In the genomic region with DNA sequence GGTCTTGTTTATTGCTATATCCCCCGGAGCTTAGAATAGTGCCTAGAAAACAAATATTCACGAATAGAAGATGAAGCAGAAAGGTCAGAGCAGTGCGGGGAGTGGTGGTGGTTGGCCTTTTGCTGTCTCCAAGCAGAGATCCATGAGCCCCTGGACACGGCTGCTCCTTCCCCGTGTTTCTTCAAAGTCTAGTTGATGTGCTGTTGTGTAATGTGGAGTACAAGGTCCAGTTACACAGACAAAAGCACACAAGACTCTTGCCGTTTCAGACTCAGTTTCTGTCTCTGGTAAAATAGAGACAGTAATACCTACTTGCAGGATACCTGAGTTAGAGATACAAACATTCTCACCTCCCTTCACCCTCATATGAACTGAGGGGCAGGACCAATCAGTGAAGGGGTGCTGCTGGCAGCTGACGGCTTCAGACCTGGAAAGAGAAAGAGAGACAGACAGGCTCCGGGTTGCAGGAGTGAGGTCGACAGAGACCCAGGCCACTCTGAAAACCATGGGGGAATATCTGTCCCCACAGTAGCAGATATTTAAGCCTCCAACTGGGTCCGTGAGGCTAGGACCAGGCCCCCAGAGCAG, we compare ENCODE assay signal across 18 cellular contexts. TPM values are rescaled to one million over a fixed set of nuclear protein-coding genes. Genes with fewer than 3 reads are reported as not detected.
DNase-seq lines count a peak whose midpoint lies in the region; ATAC-seq and TF ChIP-seq lines count a peak whose summit lies in the region.
"Had no signal": no experiment of that assay in that cellular context is flagged by ENCODE, and none has a peak within 500 bp of the region (broad histone marks: within the 10 kb centered on the region; RNA-seq: fewer than 3 reads in every experiment).

No MANE protein-coding gene starts in this region.

- H3K4me3 Mint-ChIP-seq in nephron progenitor cell: no peak overlapping the region
- H3K4me3 Mint-ChIP-seq in activated CD4-positive, alpha-beta T cell treated with anti-CD3 and anti-CD28 coated beads for 36 hours: no peak overlapping the region

- H3K27ac Mint-ChIP-seq in nephron progenitor cell: peak overlapping the region; percentile 37
- no peak overlapping the region for H3K27ac Mint-ChIP-seq in activated CD4-positive, alpha-beta T cell treated with anti-CD3 and anti-CD28 coated beads for 36 hours

- H3K27me3 ChIP-seq in foreskin keratinocyte: no peaks in the 10 kb centered on the region
- H3K27me3 ChIP-seq in dorsolateral prefrontal cortex: peaks cover 0 to 11% (median 0%) of the 10 kb centered on the region in 45 donors
- H3K27me3 ChIP-seq: MG63 had no signal

- H3K9me3 Mint-ChIP-seq in nephron progenitor cell: no peaks in the 10 kb centered on the region
- no peaks in the 10 kb centered on the region for H3K9me3 Mint-ChIP-seq in activated CD4-positive, alpha-beta T cell treated with anti-CD3 and anti-CD28 coated beads for 36 hours (ENCODE audit: low read depth)

- POLR2A ChIA-PET in activated CD4-positive, alpha-beta T cell treated with anti-CD3 and anti-CD28 coated beads for 36 hours (lab: Charles Lee): no interaction called here

- peaks cover 6% of the 10 kb centered on the region for H3K27me3 Mint-ChIP-seq in nephron progenitor cell (ENCODE audit: low read depth, poor library complexity)
- peaks cover 10% of the 10 kb centered on the region for H3K27me3 Mint-ChIP-seq in activated CD4-positive, alpha-beta T cell treated with anti-CD3 and anti-CD28 coated beads for 36 hours

- H3K4me1 Mint-ChIP-seq in nephron progenitor cell: peaks cover 34% of the 10 kb centered on the region
- H3K4me1 Mint-ChIP-seq in activated CD4-positive, alpha-beta T cell treated with anti-CD3 and anti-CD28 coated beads for 36 hours: no peaks in the 10 kb centered on the region

- H3K27ac ChIP-seq in foreskin keratinocyte (no peak overlapping the region), dorsolateral prefrontal cortex (no peak overlapping the region)
- H3K27ac ChIP-seq: SJSA1 had no signal

- CTCF ChIA-PET in activated CD4-positive, alpha-beta T cell treated with anti-CD3 and anti-CD28 coated beads for 36 hours (lab: Charles Lee): interaction anchor here (1.1 kb wide), 1 partner anchor 148 kb away, joined by 3 read pairs; no protein-coding TSS in a partner anchor

- H3K4me1 ChIP-seq in foreskin keratinocyte: peaks cover 8% of the 10 kb centered on the region
- H3K4me1 ChIP-seq: SJSA1 had no signal

- no peaks in the 10 kb centered on the region for H3K36me3 Mint-ChIP-seq in nephron progenitor cell (ENCODE audit: low read depth)
- H3K36me3 Mint-ChIP-seq in activated CD4-positive, alpha-beta T cell treated with anti-CD3 and anti-CD28 coated beads for 36 hours (ENCODE audit: low read depth): no peaks in the 10 kb centered on the region

- no peak overlapping the region for H3K4me3 ChIP-seq in dorsolateral prefrontal cortex
- H3K4me3 ChIP-seq: K562, MG63, SJSA1 had no signal

- TF ChIP-seq CTCF in nephron progenitor cell (IDR thresholded peaks at IDR 0.05) (no peak), foreskin keratinocyte (conservative IDR thresholded peaks at IDR 0.05) (no peak), dorsolateral prefrontal cortex (IDR thresholded peaks at IDR 0.05 in 54 of 56, conservative IDR thresholded peaks at IDR 0.05 in 2 of 56; ENCODE audit: low read depth in 1 of 56, partially characterized antibody in 56 of 56) (no peak)

- peak; percentile 39 for DNase-seq in HuH-7 (ENCODE audit: low spot score)
- DNase-seq in left lobe of liver (ENCODE audit: low spot score): no peak
- no peak for DNase-seq in nephron progenitor cell
- peak; percentile 38 for DNase-seq in renal cortical epithelial cell (ENCODE audit: low read depth)
- DNase-seq in foreskin keratinocyte: no peak
- no peak for DNase-seq in dorsolateral prefrontal cortex
- DNase-seq in activated CD4-positive, alpha-beta T cell treated with anti-CD3 and anti-CD28 coated beads for 36 hours: no peak
- DNase-seq: MG63, NCI-H1417, NCI-H1694 treated with DMSO at 0.1 percent for 48 hours, NCI-H2081 treated with DMSO at 0.1 percent for 48 hours, NCI-H2171 treated with DMSO at 0.1 percent for 48 hours, NCI-H526 had no signal

- intact Hi-C loops in dorsolateral prefrontal cortex (cut with DNase I): no loop called here
- intact Hi-C loops in activated CD4-positive, alpha-beta T cell treated with anti-CD3 and anti-CD28 coated beads for 36 hours (cut with DNase I, micrococcal nuclease): no loop called here

- ATAC-seq in left lobe of liver (peak; percentile 59), foreskin keratinocyte (no peak)
- no peak for ATAC-seq in activated CD4-positive, alpha-beta T cell treated with anti-CD3 and anti-CD28 coated beads for 36 hours
- ATAC-seq: K562, Right ventricle myocardium inferior had no signal

RNA-seq across cellular contexts. Expression of gene RASSF10, which starts 56.2 kb away (rescaled TPM):
- not detected for total RNA-seq in left lobe of liver
- 2.6 and 13.2 TPM in 2 replicates for total RNA-seq in renal cortical epithelial cell
- 1.2 and 3.6 TPM in 2 replicates for total RNA-seq in foreskin keratinocyte
- polyA plus RNA-seq in foreskin keratinocyte: 1.1 and 2.4 TPM in 2 replicates
- total RNA-seq in dorsolateral prefrontal cortex: 1 to 10 TPM in 25 of 120 experiments, under 1 TPM in 84, not detected in 11; 0.19 to 2.1 (median 0.63) TPM
- total RNA-seq in activated CD4-positive, alpha-beta T cell treated with anti-CD3 and anti-CD28 coated beads for 36 hours: not detected
- total RNA-seq: A172, K562, LHCN-M2, SJSA1 had no signal
- polyA plus RNA-seq: K562 had no signal

Comparison
In these comparisons a context has a peak if more than half of its experiments do, and no peak if none do; other contexts are left out.
1. DNase-seq: peak in HuH-7 (single experiment) and renal cortical epithelial cell (single experiment); none in left lobe of liver (single experiment), nephron progenitor cell (single experiment), foreskin keratinocyte (0 of 2), dorsolateral prefrontal cortex (0 of 10) and activated CD4-positive, alpha-beta T cell treated with anti-CD3 and anti-CD28 coated beads for 36 hours (single experiment).